ENCODE assay signal across 8 cellular contexts in genomic region chr16:361872-362701, GRCh38. TPM values are rescaled to one million over a fixed set of nuclear protein-coding genes. Genes with fewer than 3 reads are reported as not detected.
A peak's percentile ranks its signal among the peaks of the same experiment; 100 is the strongest.
DNase-seq lines count a peak whose midpoint lies in the region; ATAC-seq, FAIRE-seq and TF ChIP-seq lines count a peak whose summit lies in the region.

No MANE protein-coding gene starts in this region.

- peak; percentile 84 for TF ChIP-seq CTCF in LNCAP (IDR thresholded peaks at IDR 0.05)
- peak; percentile 92 for TF ChIP-seq CTCF in RWPE2 (IDR thresholded peaks at IDR 0.05; ENCODE audit: poor library complexity, severe bottlenecking)
- TF ChIP-seq CTCF in foreskin keratinocyte (conservative IDR thresholded peaks at IDR 0.05): peak; percentile 96
- peak; percentile 55 for TF ChIP-seq CTCF in osteocyte (IDR thresholded peaks at IDR 0.05)
- TF ChIP-seq CTCF in upper lobe of left lung (IDR thresholded peaks at IDR 0.05): peak; percentile 69 to 89 (median 81)

- whole genome bisulfite sequencing in upper lobe of left lung, 2 donors: 27 to 40% methylated on average over 4 to 30 of the region's 30 CpGs

- H3K27me3 Mint-ChIP-seq in osteocyte (ENCODE audit: unreplicated experiment): no peaks in the 10 kb centered on the region

- peaks cover 4% of the 10 kb centered on the region for H3K4me1 Mint-ChIP-seq in osteocyte (ENCODE audit: unreplicated experiment)

- H3K9me3 ChIP-seq in RWPE2 (ENCODE audit: severe bottlenecking): no peaks in the 10 kb centered on the region
- no peaks in the 10 kb centered on the region for H3K9me3 ChIP-seq in upper lobe of left lung

- no peak overlapping the region for H3K27ac Mint-ChIP-seq in osteocyte (ENCODE audit: unreplicated experiment)

- TF ChIP-seq POLR2A in GM12891 (IDR thresholded peaks at IDR 0.05; ENCODE audit: low read depth, low read length) (no peak), upper lobe of left lung (IDR thresholded peaks at IDR 0.05) (no peak)

- H3K27me3 ChIP-seq in RWPE2 (ENCODE audit: insufficient read depth, poor library complexity, severe bottlenecking) (no peaks in the 10 kb centered on the region), foreskin keratinocyte (peaks cover 9% of the 10 kb centered on the region), upper lobe of left lung (no peaks in the 10 kb centered on the region)

- H3K4me3 ChIP-seq in RWPE2 (ENCODE audit: severe bottlenecking): no peak overlapping the region
- no peak overlapping the region for H3K4me3 ChIP-seq in upper lobe of left lung

- H3K4me3 Mint-ChIP-seq in osteocyte (ENCODE audit: unreplicated experiment): no peak overlapping the region

- no peaks in the 10 kb centered on the region for H3K9me3 Mint-ChIP-seq in osteocyte (ENCODE audit: unreplicated experiment)

- DNase-seq in GM12891 (ENCODE audit: insufficient read length, low spot score) (peak; percentile 96), RWPE2 (ENCODE audit: low spot score) (no peak), foreskin keratinocyte (peak; percentile 26 to 43), osteocyte (ENCODE audit: extremely low spot score, unreplicated experiment) (no peak), upper lobe of left lung (peak; percentile 85 to 87)
- peak; percentile 90 for DNase-seq in activated effector memory CD4-positive, alpha-beta T cell treated with anti-CD3 and anti-CD28 coated beads, Interleukin-2, amount 50 U/mL, for 16 hours

- ATAC-seq in RWPE2 (ENCODE audit: low read depth) (peak; percentile 92), foreskin keratinocyte (peak; percentile 75), upper lobe of left lung (ENCODE audit: low FRiP score in 2 of 2) (peak; percentile 70 to 74), GM18858 (IDR thresholded peaks at IDR 0.05; ENCODE audit: unreplicated experiment) (no peak)

- TF ChIP-seq EP300 in upper lobe of left lung (IDR thresholded peaks at IDR 0.05): no peak

- H3K36me3 ChIP-seq in RWPE2 (ENCODE audit: low read depth): peaks cover 6% of the 10 kb centered on the region; the same call in 1 of the 2 replicates
- H3K36me3 ChIP-seq in upper lobe of left lung: peaks cover 0 to 12% (median 8%) of the 10 kb centered on the region in 4 donors

- peak; percentile 93 for FAIRE-seq in GM12891 (lab: Jason Lieb, UNC)

- no peak overlapping the region for H3K27ac ChIP-seq in RWPE2 (ENCODE audit: poor library complexity, severe bottlenecking)
- no peak overlapping the region for H3K27ac ChIP-seq in foreskin keratinocyte
- H3K27ac ChIP-seq in upper lobe of left lung: no peak overlapping the region

- peaks cover 3% of the 10 kb centered on the region for H3K36me3 Mint-ChIP-seq in osteocyte (ENCODE audit: unreplicated experiment)

- no peaks in the 10 kb centered on the region for H3K4me1 ChIP-seq in RWPE2 (ENCODE audit: insufficient read depth, poor library complexity, severe bottlenecking)
- H3K4me1 ChIP-seq in foreskin keratinocyte: no peaks in the 10 kb centered on the region
- H3K4me1 ChIP-seq in upper lobe of left lung: peaks cover 0 to 6% (median 2%) of the 10 kb centered on the region in 4 donors

TF ChIP-seq in GM12891, 5 proteins besides CTCF, POLR2A, EP300 and RAD21:
- no peak for TF ChIP-seq SPI1 (IDR thresholded peaks at IDR 0.05; ENCODE audit: low read depth, low read length)
- TF ChIP-seq POU2F2 (IDR thresholded peaks at IDR 0.05; ENCODE audit: low read depth, low read length): peak; percentile 31; the same call in 1 of the 2 replicates

RNA-seq across cellular contexts. Expression of gene MRPL28, which starts 8.3 kb away (rescaled TPM):
- 62.7 TPM for polyA plus RNA-seq in GM12891 (2012; ENCODE audit: low read depth, missing spikeins)
- 125 and 132 TPM in 2 replicates for total RNA-seq in foreskin keratinocyte
- 218 and 222 TPM in 2 replicates for polyA plus RNA-seq in foreskin keratinocyte
- 71.7 and 74.3 TPM in 2 replicates for total RNA-seq in osteocyte
- total RNA-seq in upper lobe of left lung: 10 to 100 TPM; 48.8 to 83.9 (median 58.4) TPM

RNA-seq across cellular contexts. Expression of gene AXIN1, which starts 9.6 kb away (rescaled TPM):
- 13.5 TPM for polyA plus RNA-seq in GM12891 (2012; ENCODE audit: low read depth, missing spikeins)
- total RNA-seq in foreskin keratinocyte (28.4 and 31.3 TPM in 2 replicates), osteocyte (31.5 and 33.0 TPM in 2 replicates), upper lobe of left lung (10 to 100 TPM; 26.8 to 45.9 (median 31.9) TPM)
- 19.2 and 21.5 TPM in 2 replicates for polyA plus RNA-seq in foreskin keratinocyte

RNA-seq across cellular contexts. Expression of gene PGAP6, which starts 19.7 kb away (rescaled TPM):
- polyA plus RNA-seq in GM12891 (2012; ENCODE audit: low read depth, missing spikeins): 19.7 TPM
- 37.7 and 44.5 TPM in 2 replicates for total RNA-seq in foreskin keratinocyte
- 32.5 and 34.2 TPM in 2 replicates for polyA plus RNA-seq in foreskin keratinocyte
- total RNA-seq in osteocyte: 59.3 and 61.6 TPM in 2 replicates
- total RNA-seq in upper lobe of left lung: 100 to 1,000 TPM in 3 of 6 donors, 10 to 100 TPM in 3; 27.9 to 150 (median 96.4) TPM

RNA-seq across cellular contexts. Expression of gene NME4, which starts 34.9 kb away (rescaled TPM):
- polyA plus RNA-seq in GM12891 (2012; ENCODE audit: low read depth, missing spikeins): 97.2 TPM
- total RNA-seq in foreskin keratinocyte (143 and 154 TPM in 2 replicates), osteocyte (148 and 157 TPM in 2 replicates), upper lobe of left lung (10 to 100 TPM; 22.1 to 57.6 (median 41.8) TPM)
- 266 and 269 TPM in 2 replicates for polyA plus RNA-seq in foreskin keratinocyte

RNA-seq across cellular contexts. Expression of gene DECR2, which starts 39.6 kb away (rescaled TPM):
- 8.3 TPM for polyA plus RNA-seq in GM12891 (2012; ENCODE audit: low read depth, missing spikeins)
- total RNA-seq in foreskin keratinocyte (10.5 and 13.8 TPM in 2 replicates), osteocyte (23.4 and 23.9 TPM in 2 replicates), upper lobe of left lung (10 to 100 TPM in 5 of 6 donors, 1 to 10 TPM in 1; 8.6 to 22.4 (median 14.6) TPM)
- 12.7 and 15.9 TPM in 2 replicates for polyA plus RNA-seq in foreskin keratinocyte

Comparison
In these comparisons a context has a peak if more than half of its experiments do, and no peak if none do; other contexts are left out.
1. DNase-seq: peak in GM12891 (single experiment), activated effector memory CD4-positive, alpha-beta T cell treated with anti-CD3 and anti-CD28 coated beads, Interleukin-2, amount 50 U/mL, for 16 hours (single experiment), foreskin keratinocyte (2 of 2) and upper lobe of left lung (2 of 2); none in RWPE2 (single experiment) and osteocyte (single experiment).
2. Peak in every context shown above with its lines, with median percentiles within 50 percentile points of each other: CTCF ChIP-seq.